10 cellular contexts compared by ENCODE assay signal in genomic region chr21:38297193-38297592, GRCh38. TPM values are rescaled to one million over a fixed set of nuclear protein-coding genes. Genes with fewer than 3 reads are reported as not detected.
DNase-seq lines count a peak whose midpoint lies in the region; ATAC-seq and TF ChIP-seq lines count a peak whose summit lies in the region.
"Had no signal": no experiment of that assay in that cellular context is flagged by ENCODE, and none has a peak within 500 bp of the region (broad histone marks: within the 10 kb centered on the region; RNA-seq: fewer than 3 reads in every experiment).

No MANE protein-coding gene starts in this region.

- H3K27me3 ChIP-seq in esophagus squamous epithelium (no peaks in the 10 kb centered on the region), osteoblast (ENCODE audit: insufficient read depth, low read length) (no peaks in the 10 kb centered on the region)

- no peak for TF ChIP-seq POLR2A in esophagus squamous epithelium (IDR thresholded peaks at IDR 0.05)

- H3K9me3 Mint-ChIP-seq in CD14-positive monocyte: peaks cover 0 to 7% (median 2%) of the 10 kb centered on the region in 7 donors
- H3K9me3 Mint-ChIP-seq: type B pancreatic cell, WTC11 had no signal

- peaks cover 84% of the 10 kb centered on the region for H3K4me1 Mint-ChIP-seq in CD14-positive monocyte

- peaks cover 3% of the 10 kb centered on the region for H3K79me2 ChIP-seq in osteoblast (ENCODE audit: insufficient read depth, low read length)

- CTCF ChIA-PET in GM10248 (lab: Yijun Ruan, JAX): interaction anchor here (1.4 kb wide), 1 partner anchor 13 kb away, joined by 4 read pairs; no protein-coding TSS in a partner anchor

- DNase-seq in CD14-positive monocyte (ENCODE audit: low spot score) (no peak), NCI-H446 treated with DMSO at 0.1 percent for 48 hours (lab: John Stamatoyannopoulos, UW) (peak; percentile 38), esophagus squamous epithelium (lab: John Stamatoyannopoulos, UW) (no peak), osteoblast (ENCODE audit: insufficient read length, low spot score, missing footprints) (no peak), RKO (ENCODE audit: low spot score) (no peak), GM10248 (ENCODE audit: extremely low spot score) (no peak)
- DNase-seq in activated naive CD4-positive, alpha-beta T cell treated with anti-CD3 and anti-CD28 coated beads, Interleukin-2, amount 50 U/mL, for 16 hours: no peak

- TF ChIP-seq CTCF in CD14-positive monocyte (IDR thresholded peaks at IDR 0.05) (no peak), esophagus squamous epithelium (IDR thresholded peaks at IDR 0.05) (no peak), osteoblast (IDR thresholded peaks at IDR 0.05; ENCODE audit: extremely low read depth, low read depth, low read length) (no peak), GM10248 (IDR thresholded peaks at IDR 0.05; ENCODE audit: control extremely low read depth, extremely low read depth, low read depth, missing control alignments) (no peak)

- H3K36me3 ChIP-seq in esophagus squamous epithelium: peaks cover 0 to 32% (median 0%) of the 10 kb centered on the region in 3 donors
- no peaks in the 10 kb centered on the region for H3K36me3 ChIP-seq in osteoblast (ENCODE audit: insufficient read depth, low read length)

- H2AFZ ChIP-seq in osteoblast (ENCODE audit: low read length): no peak overlapping the region

- no peaks in the 10 kb centered on the region for H4K20me1 ChIP-seq in osteoblast (ENCODE audit: insufficient read depth, low read length)

- peaks cover 17 to 22% of the 10 kb centered on the region in 2 donors for H3K36me3 Mint-ChIP-seq in CD14-positive monocyte
- H3K36me3 Mint-ChIP-seq: type B pancreatic cell, WTC11 had no signal

- peak overlapping the region; percentile 32 to 77 (median 54) for H3K27ac ChIP-seq in esophagus squamous epithelium
- H3K27ac ChIP-seq in osteoblast (ENCODE audit: low read depth, low read length): peak overlapping the region; percentile 75

- H3K4me3 Mint-ChIP-seq in CD14-positive monocyte: peak overlapping the region in 1 of 2 donors; percentile 67
- H3K4me3 Mint-ChIP-seq: type B pancreatic cell, WTC11 had no signal

- peak overlapping the region; percentile 89 to 96 (median 94) for H3K27ac Mint-ChIP-seq in CD14-positive monocyte
- H3K27ac Mint-ChIP-seq: type B pancreatic cell, WTC11 had no signal

- ATAC-seq in GM21515 (IDR thresholded peaks at IDR 0.05; ENCODE audit: unreplicated experiment): no peak

- no peak overlapping the region for H3K4me3 ChIP-seq in esophagus squamous epithelium
- no peak overlapping the region for H3K4me3 ChIP-seq in osteoblast (ENCODE audit: insufficient read depth, low read length)

- H3K4me2 ChIP-seq in osteoblast (ENCODE audit: insufficient read depth, low read length): peak overlapping the region; percentile 51

- POLR2A ChIA-PET in GM10248 (lab: Yijun Ruan, JAX): no interaction called here

- intact Hi-C loops in CD14-positive monocyte (cut with micrococcal nuclease) (loop anchor here (5.0 kb wide), 2 partner anchors 50 to 55 kb away; no protein-coding TSS in a partner anchor), esophagus squamous epithelium (cut with DNase I) (no loop called here)

- H3K9me3 ChIP-seq in esophagus squamous epithelium (no peaks in the 10 kb centered on the region), osteoblast (ENCODE audit: low read depth, low read length) (no peaks in the 10 kb centered on the region)

- 9 to 19% methylated on average over 2 of the region's 2 CpGs for WGBS in esophagus squamous epithelium, 2 donors

- peaks cover 0 to 2% (median 0%) of the 10 kb centered on the region in 3 donors for H3K27me3 Mint-ChIP-seq in CD14-positive monocyte (ENCODE audit: low read depth in 3 of 3)
- H3K27me3 Mint-ChIP-seq: type B pancreatic cell had no signal

- H3K4me1 ChIP-seq in esophagus squamous epithelium: peaks cover 18 to 64% (median 34%) of the 10 kb centered on the region in 3 donors
- peaks cover 49% of the 10 kb centered on the region for H3K4me1 ChIP-seq in osteoblast (ENCODE audit: insufficient read depth, low read length)

RNA-seq across cellular contexts. Expression of gene KCNJ15, which starts 40.4 kb away (rescaled TPM):
- polyA plus RNA-seq in CD14-positive monocyte: 1 to 10 TPM; 4.5 to 8.0 TPM
- total RNA-seq in esophagus squamous epithelium (10 to 100 TPM in 3 of 4 donors, 1 to 10 TPM in 1; 8.1 to 17.8 (median 15.8) TPM), osteoblast (10.0 and 10.1 TPM in 2 replicates)
